2 cellular contexts compared by ENCODE assay signal in the genomic region with DNA sequence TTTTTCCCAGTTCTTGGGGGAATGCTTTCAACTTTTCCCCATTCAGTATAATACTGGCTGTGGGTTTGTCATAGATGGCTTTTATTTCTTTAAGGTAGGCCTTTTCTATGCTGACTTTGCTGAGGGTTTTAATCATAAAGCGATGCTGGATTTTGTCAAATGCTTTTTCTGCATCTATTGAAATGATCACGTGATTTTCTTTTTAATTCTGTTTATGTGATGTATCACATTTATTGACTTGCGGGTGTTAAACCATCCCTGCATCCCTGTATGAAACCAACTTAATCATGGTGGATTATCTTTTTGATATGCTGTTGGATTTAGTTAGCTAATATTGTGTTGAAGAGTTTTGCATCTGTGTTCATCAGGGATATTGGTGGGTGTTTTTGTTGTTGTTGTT.
A peak's percentile ranks its signal among the peaks of the same experiment; 100 is the strongest.
TF ChIP-seq lines count a peak whose summit lies in the region.

No MANE protein-coding gene starts in this region.

TF ChIP-seq in HepG2, 621 proteins besides CTCF, POLR2A, EP300 and RAD21 (continued from another document):
- TF ChIP-seq ZBTB14 (CRISPR knock-in tag; IDR thresholded peaks at IDR 0.05) = no peak
- TF ChIP-seq KDM4B (CRISPR knock-in tag; IDR thresholded peaks at IDR 0.05) = no peak
- no peak for TF ChIP-seq FOXK1 (CRISPR knock-in tag; IDR thresholded peaks at IDR 0.05; ENCODE audit: borderline replicate concordance, low read depth)
- TF ChIP-seq POGK (CRISPR knock-in tag; conservative IDR thresholded peaks at IDR 0.05) = no peak
- no peak for TF ChIP-seq PITX1 (CRISPR knock-in tag; IDR thresholded peaks at IDR 0.05)
- TF ChIP-seq, protein P1, sequence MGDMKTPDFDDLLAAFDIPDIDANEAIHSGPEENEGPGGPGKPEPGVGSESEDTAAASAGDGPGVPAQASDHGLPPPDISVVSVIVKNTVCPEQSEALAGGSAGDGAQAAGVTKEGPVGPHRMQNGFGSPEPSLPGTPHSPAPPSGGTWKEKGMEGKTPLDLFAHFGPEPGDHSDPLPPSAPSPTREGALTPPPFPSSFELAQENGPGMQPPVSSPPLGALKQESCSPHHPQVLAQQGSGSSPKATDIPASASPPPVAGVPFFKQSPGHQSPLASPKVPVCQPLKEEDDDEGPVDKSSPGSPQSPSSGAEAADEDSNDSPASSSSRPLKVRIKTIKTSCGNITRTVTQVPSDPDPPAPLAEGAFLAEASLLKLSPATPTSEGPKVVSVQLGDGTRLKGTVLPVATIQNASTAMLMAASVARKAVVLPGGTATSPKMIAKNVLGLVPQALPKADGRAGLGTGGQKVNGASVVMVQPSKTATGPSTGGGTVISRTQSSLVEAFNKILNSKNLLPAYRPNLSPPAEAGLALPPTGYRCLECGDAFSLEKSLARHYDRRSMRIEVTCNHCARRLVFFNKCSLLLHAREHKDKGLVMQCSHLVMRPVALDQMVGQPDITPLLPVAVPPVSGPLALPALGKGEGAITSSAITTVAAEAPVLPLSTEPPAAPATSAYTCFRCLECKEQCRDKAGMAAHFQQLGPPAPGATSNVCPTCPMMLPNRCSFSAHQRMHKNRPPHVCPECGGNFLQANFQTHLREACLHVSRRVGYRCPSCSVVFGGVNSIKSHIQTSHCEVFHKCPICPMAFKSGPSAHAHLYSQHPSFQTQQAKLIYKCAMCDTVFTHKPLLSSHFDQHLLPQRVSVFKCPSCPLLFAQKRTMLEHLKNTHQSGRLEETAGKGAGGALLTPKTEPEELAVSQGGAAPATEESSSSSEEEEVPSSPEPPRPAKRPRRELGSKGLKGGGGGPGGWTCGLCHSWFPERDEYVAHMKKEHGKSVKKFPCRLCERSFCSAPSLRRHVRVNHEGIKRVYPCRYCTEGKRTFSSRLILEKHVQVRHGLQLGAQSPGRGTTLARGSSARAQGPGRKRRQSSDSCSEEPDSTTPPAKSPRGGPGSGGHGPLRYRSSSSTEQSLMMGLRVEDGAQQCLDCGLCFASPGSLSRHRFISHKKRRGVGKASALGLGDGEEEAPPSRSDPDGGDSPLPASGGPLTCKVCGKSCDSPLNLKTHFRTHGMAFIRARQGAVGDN (CRISPR knock-in tag; IDR thresholded peaks at IDR 0.05) = no peak

TF ChIP-seq in K562, 482 proteins besides CTCF, POLR2A, EP300 and RAD21 (continued from another document):
- TF ChIP-seq, protein P2, sequence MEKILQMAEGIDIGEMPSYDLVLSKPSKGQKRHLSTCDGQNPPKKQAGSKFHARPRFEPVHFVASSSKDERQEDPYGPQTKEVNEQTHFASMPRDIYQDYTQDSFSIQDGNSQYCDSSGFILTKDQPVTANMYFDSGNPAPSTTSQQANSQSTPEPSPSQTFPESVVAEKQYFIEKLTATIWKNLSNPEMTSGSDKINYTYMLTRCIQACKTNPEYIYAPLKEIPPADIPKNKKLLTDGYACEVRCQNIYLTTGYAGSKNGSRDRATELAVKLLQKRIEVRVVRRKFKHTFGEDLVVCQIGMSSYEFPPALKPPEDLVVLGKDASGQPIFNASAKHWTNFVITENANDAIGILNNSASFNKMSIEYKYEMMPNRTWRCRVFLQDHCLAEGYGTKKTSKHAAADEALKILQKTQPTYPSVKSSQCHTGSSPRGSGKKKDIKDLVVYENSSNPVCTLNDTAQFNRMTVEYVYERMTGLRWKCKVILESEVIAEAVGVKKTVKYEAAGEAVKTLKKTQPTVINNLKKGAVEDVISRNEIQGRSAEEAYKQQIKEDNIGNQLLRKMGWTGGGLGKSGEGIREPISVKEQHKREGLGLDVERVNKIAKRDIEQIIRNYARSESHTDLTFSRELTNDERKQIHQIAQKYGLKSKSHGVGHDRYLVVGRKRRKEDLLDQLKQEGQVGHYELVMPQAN (IDR thresholded peaks at IDR 0.05; ENCODE audit: borderline replicate concordance) = no peak
- TF ChIP-seq RAD51 (IDR thresholded peaks at IDR 0.05; ENCODE audit: borderline replicate concordance, low read depth) = 0 out of 2 replicates have a peak, but pooled peaks have one; percentile 18
